Comparison of ENCODE assay signal across 18 cellular contexts in genomic region chr3:193975072-193975535, GRCh38.
DNase-seq lines count a peak whose midpoint lies in the region; ATAC-seq and TF ChIP-seq lines count a peak whose summit lies in the region.
"Had no signal": no experiment of that assay in that cellular context is flagged by ENCODE, and none has a peak within 500 bp of the region (broad histone marks: within the 10 kb centered on the region; RNA-seq: fewer than 3 reads in every experiment).

No MANE protein-coding gene starts in this region.

- peak overlapping the region; percentile 2 for H3K4me2 ChIP-seq in mesendoderm (ENCODE audit: low read length)

- H3K79me2 ChIP-seq in mesendoderm (ENCODE audit: control insufficient read depth, insufficient read depth, low read length), result no peaks in the 10 kb centered on the region

- CTCF ChIA-PET in activated CD4-positive, alpha-beta T cell treated with anti-CD3 and anti-CD28 coated beads for 36 hours (lab: Charles Lee), result interaction anchor here (0.6 to 1.3 kb wide), 3 partner anchors 132 to 342 kb away, joined by 3 to 4 read pairs (median 3); no protein-coding TSS in a partner anchor

- peak overlapping the region in 2 of 5 experiments; percentile 34 to 65 for H3K4me3 Mint-ChIP-seq in brain
- no peak overlapping the region for H3K4me3 Mint-ChIP-seq in activated CD4-positive, alpha-beta T cell treated with anti-CD3 and anti-CD28 coated beads for 36 hours
- H3K4me3 Mint-ChIP-seq: activated naive CD8-positive, alpha-beta T cell; T-cell had no signal

- H2AK5ac ChIP-seq in mesendoderm (ENCODE audit: low read length), result peak overlapping the region; percentile 68

- no peaks in the 10 kb centered on the region for H3K36me3 ChIP-seq in mesendoderm (ENCODE audit: control insufficient read depth, insufficient read depth, low read length)
- H3K36me3 ChIP-seq: heart right ventricle, neutrophil, Peyer's patch, spleen had no signal

- no peak overlapping the region for H2BK120ac ChIP-seq in mesendoderm (ENCODE audit: low read depth, low read length)

- peak overlapping the region; percentile 26 for H3K9ac ChIP-seq in mesendoderm (ENCODE audit: low read length)

- no peak overlapping the region for H4K5ac ChIP-seq in mesendoderm (ENCODE audit: low read length)

- no peaks in the 10 kb centered on the region for H3K79me1 ChIP-seq in mesendoderm (ENCODE audit: low read length)

- H3K4me1 ChIP-seq in mesendoderm (ENCODE audit: control insufficient read depth, low read depth, low read length), result peaks cover 14% of the 10 kb centered on the region

- no peak overlapping the region for H3K4ac ChIP-seq in mesendoderm (ENCODE audit: low read depth, low read length)

- no peak overlapping the region for H3K4me3 ChIP-seq in mesendoderm (ENCODE audit: low read length)
- H3K4me3 ChIP-seq: heart right ventricle, Peyer's patch, spleen had no signal

- no peak overlapping the region for H4K8ac ChIP-seq in mesendoderm (ENCODE audit: low read depth, low read length)

- H2BK5ac ChIP-seq in mesendoderm (ENCODE audit: low read length), result peak overlapping the region; percentile 71

- H3K27ac ChIP-seq in mesendoderm (ENCODE audit: low read depth, low read length), result peak overlapping the region; percentile 24
- H3K27ac ChIP-seq: heart right ventricle, neutrophil, Peyer's patch, spleen had no signal

- H3K18ac ChIP-seq in mesendoderm (ENCODE audit: low read length), result peak overlapping the region; percentile 57

- no peak overlapping the region for H2BK15ac ChIP-seq in mesendoderm (replicated peaks; ENCODE audit: low read depth)

- peak overlapping the region; percentile 73 for H3K56ac ChIP-seq in mesendoderm (ENCODE audit: low read length)

- ATAC-seq in activated CD4-positive, alpha-beta T cell treated with anti-CD3 and anti-CD28 coated beads for 36 hours, result no peak
- ATAC-seq: activated CD4-positive, CD25-positive, alpha-beta regulatory T cell treated with anti-CD3 and anti-CD28 coated beads, Interleukin-2, amount 50 U/mL, for 24 hours; T-cell had no signal

- DNase-seq in NCI-H748 (lab: John Stamatoyannopoulos, UW; ENCODE audit: unreplicated experiment) (peak; percentile 31), NCI-H748 treated with DMSO at 0.1 percent for 48 hours (lab: John Stamatoyannopoulos, UW) (no peak), mesendoderm (peak; percentile 94), OCI-M2 (lab: John Stamatoyannopoulos, UW; ENCODE audit: unreplicated experiment) (no peak), medulla oblongata (ENCODE audit: extremely low spot score) (no peak)
- DNase-seq in activated CD4-positive, alpha-beta T cell treated with anti-CD3 and anti-CD28 coated beads for 36 hours, result no peak
- no peak for DNase-seq in activated naive CD4-positive, alpha-beta T cell treated with anti-CD3 and anti-CD28 coated beads, Interleukin-2, amount 50 U/mL, for 16 hours
- DNase-seq: activated T-cell treated with anti-CD3 and anti-CD28 coated beads for 4 hours, heart right ventricle, left ventricle myocardium superior, NCI-H226, Peyer's patch, spleen, T-cell had no signal

- no peaks in the 10 kb centered on the region for H3K36me3 Mint-ChIP-seq in brain
- H3K36me3 Mint-ChIP-seq in activated CD4-positive, alpha-beta T cell treated with anti-CD3 and anti-CD28 coated beads for 36 hours (ENCODE audit: low read depth), result no peaks in the 10 kb centered on the region
- H3K36me3 Mint-ChIP-seq: activated naive CD8-positive, alpha-beta T cell; T-cell had no signal

- peaks cover 17% of the 10 kb centered on the region for H3K27me3 Mint-ChIP-seq in brain
- peaks cover 15% of the 10 kb centered on the region for H3K27me3 Mint-ChIP-seq in activated CD4-positive, alpha-beta T cell treated with anti-CD3 and anti-CD28 coated beads for 36 hours

- no peaks in the 10 kb centered on the region for H3K27me3 ChIP-seq in mesendoderm (ENCODE audit: insufficient read depth, low read length, poor library complexity)
- H3K27me3 ChIP-seq: Peyer's patch had no signal

- intact Hi-C loops in activated CD4-positive, alpha-beta T cell treated with anti-CD3 and anti-CD28 coated beads for 36 hours (cut with DNase I, micrococcal nuclease), result no loop called here

- TF ChIP-seq CTCF in brain (conservative IDR thresholded peaks at IDR 0.05), result no peak

- peaks cover 65% of the 10 kb centered on the region for H3K4me1 Mint-ChIP-seq in brain
- peaks cover 23% of the 10 kb centered on the region for H3K4me1 Mint-ChIP-seq in activated CD4-positive, alpha-beta T cell treated with anti-CD3 and anti-CD28 coated beads for 36 hours

- H3K9me3 Mint-ChIP-seq in brain, result no peaks in the 10 kb centered on the region
- no peaks in the 10 kb centered on the region for H3K9me3 Mint-ChIP-seq in activated CD4-positive, alpha-beta T cell treated with anti-CD3 and anti-CD28 coated beads for 36 hours (ENCODE audit: low read depth)
- H3K9me3 Mint-ChIP-seq: T-cell had no signal

- POLR2A ChIA-PET in activated CD4-positive, alpha-beta T cell treated with anti-CD3 and anti-CD28 coated beads for 36 hours (lab: Charles Lee), result no interaction called here

- H3K23ac ChIP-seq in mesendoderm (ENCODE audit: low read length), result no peak overlapping the region

- peak overlapping the region in 3 of 5 experiments; percentile 80 to 87 (median 84) for H3K27ac Mint-ChIP-seq in brain
- no peak overlapping the region for H3K27ac Mint-ChIP-seq in activated CD4-positive, alpha-beta T cell treated with anti-CD3 and anti-CD28 coated beads for 36 hours
- H3K27ac Mint-ChIP-seq: activated naive CD8-positive, alpha-beta T cell; T-cell had no signal

- no CpG with 5 or more reads among the region's 9 CpGs for WGBS in mesendoderm (ENCODE audit: extremely low coverage, insufficient coverage, low lambda C conversion rate)

Comparison
In these comparisons a context has a peak if more than half of its experiments do, and no peak if none do; other contexts are left out.
1. DNase-seq: peak in NCI-H748 (single experiment) and mesendoderm (single experiment); none in NCI-H748 treated with DMSO at 0.1 percent for 48 hours (single experiment), activated CD4-positive, alpha-beta T cell treated with anti-CD3 and anti-CD28 coated beads for 36 hours (single experiment), activated naive CD4-positive, alpha-beta T cell treated with anti-CD3 and anti-CD28 coated beads, Interleukin-2, amount 50 U/mL, for 16 hours (single experiment), OCI-M2 (single experiment) and medulla oblongata (single experiment).